In genomic region chr2:151409601-151410484, GRCh38 we compare ENCODE assay signal across 8 cellular contexts. TPM values are rescaled to one million over a fixed set of nuclear protein-coding genes. Genes with fewer than 3 reads are reported as not detected.
A peak's percentile ranks its signal among the peaks of the same experiment; 100 is the strongest.
DNase-seq lines count a peak whose midpoint lies in the region; ATAC-seq and TF ChIP-seq lines count a peak whose summit lies in the region.

TSS of gene RIF1 (plus strand) at chr2:151409902. CDS start at chr2:151410424, 522 bp downstream.

- peak; percentile 93 for ATAC-seq in GM21619 (IDR thresholded peaks at IDR 0.05; ENCODE audit: unreplicated experiment)
- ATAC-seq in esophagus mucosa, result peak; percentile 98

- peak within 1 kb of the TSS; percentile 90 for H3K4me3 Mint-ChIP-seq in activated T-cell treated with anti-CD3 and anti-CD28 coated beads, Interleukin-2, amount 50 U/mL, for 24 hours

- peak within 1 kb of the TSS; percentile 98 for H3K27ac Mint-ChIP-seq in activated T-cell treated with anti-CD3 and anti-CD28 coated beads, Interleukin-2, amount 50 U/mL, for 24 hours

- H3K4me1 Mint-ChIP-seq in activated T-cell treated with anti-CD3 and anti-CD28 coated beads, Interleukin-2, amount 50 U/mL, for 24 hours (ENCODE audit: low read depth), result peaks cover 34% of the 10 kb centered on the region

- H3K27ac ChIP-seq in muscle layer of duodenum (ENCODE audit: low read length), result peak within 1 kb of the TSS; percentile 87

- peaks cover 0 to 20% of the 10 kb centered on the region in 2 donors for H3K4me1 ChIP-seq in muscle layer of duodenum (ENCODE audit: control insufficient read depth in 1 of 2, insufficient read depth in 2 of 2, low read length in 2 of 2)

- no peaks in the 10 kb centered on the region for H3K9me3 Mint-ChIP-seq in activated T-cell treated with anti-CD3 and anti-CD28 coated beads, Interleukin-2, amount 50 U/mL, for 24 hours

- no peaks in the 10 kb centered on the region for H3K27me3 ChIP-seq in muscle layer of duodenum (ENCODE audit: low read depth, low read length)

- no peaks in the 10 kb centered on the region for H3K27me3 Mint-ChIP-seq in activated T-cell treated with anti-CD3 and anti-CD28 coated beads, Interleukin-2, amount 50 U/mL, for 24 hours

- H3K36me3 ChIP-seq in muscle layer of duodenum (ENCODE audit: control insufficient read depth in 1 of 2, insufficient read depth in 2 of 2, low read length in 2 of 2), result peaks cover 3 to 12% of the 10 kb centered on the region in 2 donors

- peak; percentile 91 for DNase-seq in DMS79 (lab: John Stamatoyannopoulos, UW)
- peak; percentile 80 for DNase-seq in Jurkat, Clone E6-1 (ENCODE audit: low read depth, low spot score)
- peak; percentile 88 for DNase-seq in activated T-cell treated with anti-CD3 and anti-CD28 coated beads, Interleukin-2, amount 50 U/mL, for 24 hours
- peak; percentile 64 to 73 for DNase-seq in stimulated activated CD8-positive, alpha-beta memory T cell treated with anti-CD3 and anti-CD28 coated beads, Interleukin-7, amount 100 ng/mL, for 4 hours (ENCODE audit: low read depth in 2 of 2)

- peaks cover 52% of the 10 kb centered on the region for H3K36me3 Mint-ChIP-seq in activated T-cell treated with anti-CD3 and anti-CD28 coated beads, Interleukin-2, amount 50 U/mL, for 24 hours (ENCODE audit: low read depth)

- H3K9me3 ChIP-seq in muscle layer of duodenum (ENCODE audit: control insufficient read depth in 1 of 2, low read length in 2 of 2), result no peaks in the 10 kb centered on the region

- H3K4me3 ChIP-seq in Jurkat, Clone E6-1 (ENCODE audit: low read length), result peak within 1 kb of the TSS; percentile 94
- H3K4me3 ChIP-seq in muscle layer of duodenum (ENCODE audit: low read depth in 1 of 2, low read length in 2 of 2), result peak within 1 kb of the TSS; percentile 90 to 99

TF ChIP-seq in PFSK-1, 5 proteins besides CTCF, POLR2A, EP300 and RAD21:
- TF ChIP-seq POLR2AphosphoS5 (IDR thresholded peaks at IDR 0.05; ENCODE audit: low read depth, low read length) (peak; percentile 85), SIN3A (IDR thresholded peaks at IDR 0.05; ENCODE audit: borderline replicate concordance, insufficient read depth, low read length) (peak; percentile 97), FOXP2 (optimal IDR thresholded peaks at IDR 0.05; ENCODE audit: borderline replicate concordance, extremely low read depth, extremely low read length, insufficient read depth) (peak; percentile 99), REST (IDR thresholded peaks at IDR 0.05; ENCODE audit: insufficient read depth in 1 of 2, low read depth in 2 of 2, low read length in 2 of 2) (no peak), TAF1 (IDR thresholded peaks at IDR 0.05; ENCODE audit: borderline replicate concordance, insufficient read depth, low read length) (peak; percentile 84; the same call in 1 of the 2 replicates)

RNA-seq across cellular contexts. Expression of gene RIF1, which starts in this region (rescaled TPM):
- polyA plus RNA-seq in Jurkat, Clone E6-1 (2012; ENCODE audit: insufficient read depth, insufficient read length), result 20.1 TPM
- 8.4 TPM for polyA plus RNA-seq in PFSK-1 (2012; ENCODE audit: insufficient read length, low read depth)
- total RNA-seq in esophagus mucosa, result 25.0 TPM

Comparison
In these comparisons a context has a peak if more than half of its experiments do, and no peak if none do; other contexts are left out.
1. Peak in every context shown above with its lines: DNase-seq, ATAC-seq, H3K4me3 ChIP-seq and H3K27ac ChIP-seq.